Comparison of ENCODE assay signal across 1 cellular context in the genomic region with DNA sequence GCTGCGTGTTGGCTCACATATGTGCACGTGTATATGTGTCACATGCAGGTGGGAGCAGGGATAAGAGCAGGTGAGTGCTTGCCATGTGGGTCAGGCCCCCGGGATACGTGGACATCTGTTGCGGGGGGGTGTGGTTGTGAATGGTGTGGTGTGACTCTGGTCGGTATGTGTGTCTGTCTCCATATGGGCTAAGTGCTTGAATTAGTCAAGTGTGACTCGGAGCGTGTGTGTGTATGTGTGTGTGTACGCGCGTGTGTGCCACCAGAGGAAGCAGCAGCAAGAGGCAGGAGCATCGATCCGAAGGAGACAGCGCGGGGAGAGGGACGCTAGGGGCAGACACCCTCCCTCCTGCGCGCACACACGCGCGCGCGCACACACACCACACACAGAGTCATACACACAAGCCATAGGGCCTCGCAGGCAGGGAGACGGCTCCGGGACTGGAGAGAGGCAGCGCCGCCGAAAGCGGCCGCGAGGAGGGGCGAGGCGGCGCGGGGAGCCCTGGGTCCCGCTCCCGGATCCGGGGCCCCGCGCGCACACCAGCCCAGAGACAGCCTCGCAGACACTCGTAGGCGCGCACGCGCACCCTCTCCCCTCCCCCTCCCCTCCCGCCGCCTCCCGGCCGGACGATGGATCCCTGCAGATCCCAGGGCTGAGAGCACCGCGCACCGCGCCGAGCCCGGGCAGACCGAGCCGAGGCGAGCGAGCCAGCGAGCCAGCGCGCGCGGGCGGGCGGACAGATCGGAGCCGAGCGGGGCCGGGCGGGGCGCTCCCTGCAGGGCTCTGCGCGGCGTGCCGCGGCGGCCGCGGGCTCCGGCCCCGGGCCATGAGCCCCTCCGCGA.
TF ChIP-seq lines count a peak whose summit lies in the region.

TSS of gene ASIC1 (plus strand) at position 597 of the 842 bp plus-strand sequence. CDS start 1,171 bp downstream, outside the sequence.

TF ChIP-seq in K562, 482 proteins besides CTCF, POLR2A, EP300 and RAD21 (continued from another document):
- TF ChIP-seq ELF4 (CRISPR knock-in tag; IDR thresholded peaks at IDR 0.05) (0 out of 2 replicates have a peak, but pooled peaks have one; percentile 28), ZNF644 (tag; IDR thresholded peaks at IDR 0.05; ENCODE audit: low read depth) (no peak), ZNF551 (CRISPR knock-in tag; IDR thresholded peaks at IDR 0.05) (no peak), MAX (CRISPR knock-in tag; IDR thresholded peaks at IDR 0.05) (peak; percentile 60), USF1 (CRISPR knock-in tag; IDR thresholded peaks at IDR 0.05) (peak; percentile 37), ZNF79 (CRISPR knock-in tag; IDR thresholded peaks at IDR 0.05; ENCODE audit: low read depth) (no peak), PPARD (CRISPR knock-in tag; IDR thresholded peaks at IDR 0.05) (no peak)
